ENCODE assay signal across 8 cellular contexts in genomic region chr3:123960791-123961507, GRCh38. TPM values are rescaled to one million over a fixed set of nuclear protein-coding genes. Genes with fewer than 3 reads are reported as not detected.
DNase-seq lines count a peak whose midpoint lies in the region; ATAC-seq and TF ChIP-seq lines count a peak whose summit lies in the region.

TSS of gene CCDC14 (minus strand) at chr3:123961229. CDS start at chr3:123961173, 56 bp downstream.

- H3K4me1 ChIP-seq in esophagus (ENCODE audit: control insufficient read depth in 2 of 2, insufficient read depth in 2 of 2, low read length in 1 of 2) (no peaks in the 10 kb centered on the region), mucosa of stomach (ENCODE audit: control insufficient read depth, insufficient read depth, low read length) (no peaks in the 10 kb centered on the region)

- 0 to 1% methylated on average over 55 of the region's 55 CpGs for WGBS in esophagus, 2 donors

- H3K4me3 ChIP-seq in Jurkat, Clone E6-1 (ENCODE audit: low read length), result peak within 1 kb of the TSS; percentile 93
- H3K4me3 ChIP-seq in esophagus (ENCODE audit: low read depth in 1 of 2, low read length in 2 of 2) (peak within 1 kb of the TSS; percentile 78 to 90), mucosa of stomach (ENCODE audit: low read length) (peak within 1 kb of the TSS; percentile 85)

- DNase-seq in DMS153 (lab: John Stamatoyannopoulos, UW), result peak; percentile 95
- DNase-seq in Jurkat, Clone E6-1 (ENCODE audit: low read depth, low spot score), result peak; percentile 91
- peak; percentile 78 for DNase-seq in activated T-cell treated with anti-CD3 and anti-CD28 coated beads, Interleukin-2, amount 50 U/mL, for 1 hour
- peak; percentile 87 for DNase-seq in stimulated activated CD8-positive, alpha-beta memory T cell treated with anti-CD3 and anti-CD28 coated beads, Interleukin-4, amount 100 ng/mL, for 48 hours

- no peaks in the 10 kb centered on the region for H3K36me3 ChIP-seq in esophagus (ENCODE audit: control insufficient read depth in 2 of 2, insufficient read depth in 2 of 2, low read length in 1 of 2)
- H3K36me3 ChIP-seq in mucosa of stomach (ENCODE audit: control insufficient read depth, insufficient read depth, low read length), result no peaks in the 10 kb centered on the region

- no peaks in the 10 kb centered on the region for H3K9me3 ChIP-seq in esophagus (ENCODE audit: control insufficient read depth in 2 of 2, insufficient read depth in 1 of 2, low read depth in 1 of 2, low read length in 1 of 2)
- no peaks in the 10 kb centered on the region for H3K9me3 ChIP-seq in mucosa of stomach (ENCODE audit: control insufficient read depth, low read length)

- H3K27ac ChIP-seq in esophagus (ENCODE audit: low read depth in 2 of 2, low read length in 1 of 2), result peak within 1 kb of the TSS; percentile 81 to 90

- H3K9ac ChIP-seq in mucosa of stomach (ENCODE audit: low read length), result peak within 1 kb of the TSS; percentile 92

- H3K27me3 ChIP-seq in esophagus (ENCODE audit: control insufficient read depth in 1 of 2, insufficient read depth in 2 of 2, low read length in 2 of 2), result no peaks in the 10 kb centered on the region
- H3K27me3 ChIP-seq in mucosa of stomach (ENCODE audit: control insufficient read depth, insufficient read depth, low read length), result no peaks in the 10 kb centered on the region

- peak; percentile 73 for ATAC-seq in GM21576 (IDR thresholded peaks at IDR 0.05; ENCODE audit: unreplicated experiment)

TF ChIP-seq in PFSK-1, 5 proteins besides CTCF, POLR2A, EP300 and RAD21:
- no peak for TF ChIP-seq SIN3A (IDR thresholded peaks at IDR 0.05; ENCODE audit: borderline replicate concordance, insufficient read depth, low read length)
- no peak for TF ChIP-seq TAF1 (IDR thresholded peaks at IDR 0.05; ENCODE audit: borderline replicate concordance, insufficient read depth, low read length)
- TF ChIP-seq POLR2AphosphoS5 (IDR thresholded peaks at IDR 0.05; ENCODE audit: low read depth, low read length), result peak; percentile 80
- TF ChIP-seq REST (IDR thresholded peaks at IDR 0.05; ENCODE audit: insufficient read depth in 1 of 2, low read depth in 2 of 2, low read length in 2 of 2), result no peak
- no peak for TF ChIP-seq FOXP2 (optimal IDR thresholded peaks at IDR 0.05; ENCODE audit: borderline replicate concordance, extremely low read depth, extremely low read length, insufficient read depth)

RNA-seq across cellular contexts. Expression of gene CCDC14, which starts in this region (rescaled TPM):
- 94.0 TPM for polyA plus RNA-seq in Jurkat, Clone E6-1 (2012; ENCODE audit: insufficient read depth, insufficient read length)
- polyA plus RNA-seq in PFSK-1 (2012; ENCODE audit: insufficient read length, low read depth), result 7.9 TPM
- 10 to 100 TPM; 12.2 to 18.8 TPM for polyA plus RNA-seq in esophagus

Comparison
In these comparisons a context has a peak if more than half of its experiments do, and no peak if none do; other contexts are left out.
1. Peak in every context shown above with its lines: DNase-seq, ATAC-seq, H3K4me3 ChIP-seq and H3K27ac ChIP-seq.